8 cellular contexts compared by ENCODE assay signal in the genomic region with DNA sequence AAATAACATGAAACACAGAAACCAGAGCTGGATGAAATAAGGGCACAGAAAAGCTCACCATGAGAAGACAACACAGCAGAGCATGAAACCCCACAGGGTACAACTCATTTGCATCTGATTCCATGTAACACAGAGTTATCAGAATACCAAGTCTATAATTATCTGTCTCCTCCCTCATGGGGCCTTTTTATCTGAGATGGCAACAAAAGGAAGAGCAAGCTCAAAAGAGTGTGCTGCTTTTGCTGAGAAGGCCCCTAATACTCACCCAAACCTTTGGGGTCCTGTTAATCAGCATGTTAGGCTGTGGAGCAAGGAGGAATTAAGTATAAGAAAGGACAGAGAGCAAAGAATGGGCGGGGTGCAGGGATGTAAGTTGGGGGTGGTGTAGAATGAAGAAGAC. TPM values are rescaled to one million over a fixed set of nuclear protein-coding genes. Genes with fewer than 3 reads are reported as not detected.
"Had no signal": no experiment of that assay in that cellular context is flagged by ENCODE, and none has a peak within 500 bp of the region (broad histone marks: within the 10 kb centered on the region; RNA-seq: fewer than 3 reads in every experiment).

No MANE protein-coding gene starts in this region.

RNA-seq across cellular contexts. Expression of gene CA4, which starts 36.6 kb away (rescaled TPM):
- total RNA-seq: activated CD4-positive, alpha-beta T cell treated with anti-CD3 and anti-CD28 coated beads for 36 hours; activated CD8-positive, alpha-beta memory T cell treated with anti-CD3 and anti-CD28 coated beads, Interleukin-2, amount 10 ng/mL, durations not matched to agents 7 days and 5 days; activated CD8-positive, alpha-beta T cell treated with anti-CD3 and anti-CD28 coated beads, Interleukin-2, amount 10 ng/mL, durations not matched to agents 7 days and 5 days; activated T-helper 2 cell treated with anti-CD3 and anti-CD28 coated beads, Interferon-gamma antibody, Interleukin-2, Interleukin-4, amounts not matched to agents 10 μg/mL and 5 μg/mL and 100 μg/mL, durations not matched to agents 14 hours and 24 hours and 36 hours; bronchial epithelial cell; naive thymus-derived CD8-positive, alpha-beta T cell; osteocyte had no signal
- polyA plus RNA-seq: keratinocyte; naive thymus-derived CD8-positive, alpha-beta T cell had no signal
